16 cellular contexts compared by ENCODE assay signal in the genomic region with DNA sequence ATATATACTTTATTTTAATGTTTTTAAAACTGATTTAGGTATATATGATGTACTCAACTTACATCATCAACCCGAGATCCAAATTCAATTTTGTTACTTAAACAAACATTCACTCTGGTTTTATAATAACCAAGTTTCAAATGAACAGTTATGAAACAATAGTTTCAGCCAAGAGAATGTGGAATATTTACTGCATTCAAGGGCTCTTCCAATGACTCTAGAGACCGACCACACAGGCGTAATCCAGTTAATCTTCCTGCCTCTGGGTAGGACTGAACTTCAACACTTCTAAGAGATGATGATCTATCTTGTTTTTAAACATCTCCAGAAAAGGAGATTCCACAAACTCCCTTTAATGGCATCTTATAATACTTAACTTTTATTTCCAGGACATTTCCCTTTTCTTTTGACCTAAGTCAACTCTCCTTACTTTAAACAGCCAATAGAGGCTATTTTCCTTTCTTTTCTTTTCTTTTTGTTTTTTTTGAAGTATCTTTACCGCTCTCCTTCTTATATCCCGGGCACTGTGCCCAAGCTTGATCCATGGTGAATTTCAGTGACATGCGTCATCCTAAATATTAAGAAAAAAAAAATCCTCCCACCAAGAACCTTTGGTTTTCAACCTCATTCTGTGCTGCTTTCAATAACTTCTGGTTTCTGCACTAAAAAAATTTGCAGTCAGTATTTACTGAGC.
DNase-seq lines count a peak whose midpoint lies in the region; ATAC-seq and TF ChIP-seq lines count a peak whose summit lies in the region.
"Had no signal": no experiment of that assay in that cellular context is flagged by ENCODE, and none has a peak within 500 bp of the region (broad histone marks: within the 10 kb centered on the region; RNA-seq: fewer than 3 reads in every experiment).

No MANE protein-coding gene starts in this region.

- H3K79me2 ChIP-seq in neural progenitor cell (ENCODE audit: low read depth) = no peaks in the 10 kb centered on the region

- no peaks in the 10 kb centered on the region for H3K27me3 ChIP-seq in neural progenitor cell
- no peaks in the 10 kb centered on the region for H3K27me3 ChIP-seq in Peyer's patch
- no peaks in the 10 kb centered on the region for H3K27me3 ChIP-seq in effector memory CD4-positive, alpha-beta T cell (replicated peaks; ENCODE audit: control insufficient read depth, insufficient read depth, low read length, poor library complexity, severe bottlenecking)
- H3K27me3 ChIP-seq: adrenal gland had no signal

- H3K4me1 ChIP-seq in neural progenitor cell = peaks cover 19% of the 10 kb centered on the region
- H3K4me1 ChIP-seq in Peyer's patch = no peaks in the 10 kb centered on the region
- H3K4me1 ChIP-seq in effector memory CD4-positive, alpha-beta T cell (ENCODE audit: control insufficient read depth, insufficient read depth, low read length, poor library complexity, severe bottlenecking) = no peaks in the 10 kb centered on the region

- no peak for TF ChIP-seq CTCF in epithelial cell of esophagus (IDR thresholded peaks at IDR 0.05; ENCODE audit: insufficient read depth, low read depth, low read length, missing control alignments)
- no peak for TF ChIP-seq CTCF in neural progenitor cell (IDR thresholded peaks at IDR 0.05)
- TF ChIP-seq CTCF in Peyer's patch (IDR thresholded peaks at IDR 0.05) = no peak

- DNase-seq in Daoy (ENCODE audit: low read depth) (peak; percentile 90), RPMI7951 (ENCODE audit: low read depth) (peak; percentile 83), epithelial cell of esophagus (ENCODE audit: low read depth) (peak; percentile 78), neural progenitor cell (ENCODE audit: low spot score) (no peak), Peyer's patch (no peak)
- DNase-seq in effector CD8-positive, alpha-beta T cell (lab: John Stamatoyannopoulos, UW) = no peak
- DNase-seq in effector memory CD4-positive, alpha-beta T cell = no peak
- DNase-seq: adrenal gland; midbrain; NCI-H1092; NCI-H524 treated with DMSO at 0.1 percent for 48 hours; posterior cingulate gyrus; SHP77; stimulated activated CD4-positive, alpha-beta T cell treated with anti-CD3 and anti-CD28 coated beads, Interleukin-4, amount 100 ng/mL, for 24 hours; stimulated activated naive CD4-positive, alpha-beta T cell had no signal

- H3K27me3 Mint-ChIP-seq in neural progenitor cell (ENCODE audit: insufficient read depth, low read depth) = no peaks in the 10 kb centered on the region

- H3K9ac ChIP-seq in neural progenitor cell = no peak overlapping the region

- no peaks in the 10 kb centered on the region for H3K36me3 ChIP-seq in neural progenitor cell
- no peaks in the 10 kb centered on the region for H3K36me3 ChIP-seq in Peyer's patch
- no peaks in the 10 kb centered on the region for H3K36me3 ChIP-seq in effector memory CD4-positive, alpha-beta T cell (ENCODE audit: control insufficient read depth, insufficient read depth, low read length)
- H3K36me3 ChIP-seq: adrenal gland had no signal

- H3K4me1 Mint-ChIP-seq in neural progenitor cell = peaks cover 12% of the 10 kb centered on the region

- H3K9me3 ChIP-seq in neural progenitor cell (ENCODE audit: low read depth) (no peaks in the 10 kb centered on the region), Peyer's patch (no peaks in the 10 kb centered on the region)
- H3K9me3 ChIP-seq in effector memory CD4-positive, alpha-beta T cell (ENCODE audit: control insufficient read depth, low read length) = no peaks in the 10 kb centered on the region
- H3K9me3 ChIP-seq: adrenal gland had no signal

- TF ChIP-seq POLR2A in Peyer's patch (IDR thresholded peaks at IDR 0.05) = no peak

- H3K27ac ChIP-seq in neural progenitor cell = peak overlapping the region; percentile 7
- no peak overlapping the region for H3K27ac ChIP-seq in Peyer's patch
- no peak overlapping the region for H3K27ac ChIP-seq in effector memory CD4-positive, alpha-beta T cell (ENCODE audit: insufficient read depth, low read length, poor library complexity, severe bottlenecking)
- H3K27ac ChIP-seq: adrenal gland had no signal

- H3K4me3 Mint-ChIP-seq in neural progenitor cell = no peak overlapping the region

- H3K36me3 Mint-ChIP-seq in neural progenitor cell = no peaks in the 10 kb centered on the region

- no peaks in the 10 kb centered on the region for H4K20me1 ChIP-seq in neural progenitor cell (ENCODE audit: low read depth)

- no peak for ATAC-seq in GM21737 (IDR thresholded peaks at IDR 0.05; ENCODE audit: unreplicated experiment)

- no peak overlapping the region for H3K27ac Mint-ChIP-seq in neural progenitor cell

- H3K4me3 ChIP-seq in epithelial cell of esophagus (ENCODE audit: low read length) (no peak overlapping the region), neural progenitor cell (no peak overlapping the region), Peyer's patch (no peak overlapping the region)
- H3K4me3 ChIP-seq in effector memory CD4-positive, alpha-beta T cell (ENCODE audit: insufficient read depth, low read depth, low read length, poor library complexity, severe bottlenecking) = no peak overlapping the region
- H3K4me3 ChIP-seq: adrenal gland had no signal

- H3K4me2 ChIP-seq in neural progenitor cell = no peak overlapping the region

- no peaks in the 10 kb centered on the region for H3K9me3 Mint-ChIP-seq in neural progenitor cell

- peaks cover 5% of the 10 kb centered on the region for H3F3A ChIP-seq in neural progenitor cell (ENCODE audit: low read depth)

- no peak overlapping the region for H2AFZ ChIP-seq in neural progenitor cell (replicated peaks)

Comparison
In these comparisons a context has a peak if more than half of its experiments do, and no peak if none do; other contexts are left out.
1. DNase-seq: peak in Daoy (single experiment), RPMI7951 (single experiment) and epithelial cell of esophagus (single experiment); none in neural progenitor cell (single experiment), effector CD8-positive, alpha-beta T cell (single experiment), Peyer's patch (0 of 3) and effector memory CD4-positive, alpha-beta T cell (0 of 3).